ENCODE assay signal across 8 cellular contexts in the genomic region with DNA sequence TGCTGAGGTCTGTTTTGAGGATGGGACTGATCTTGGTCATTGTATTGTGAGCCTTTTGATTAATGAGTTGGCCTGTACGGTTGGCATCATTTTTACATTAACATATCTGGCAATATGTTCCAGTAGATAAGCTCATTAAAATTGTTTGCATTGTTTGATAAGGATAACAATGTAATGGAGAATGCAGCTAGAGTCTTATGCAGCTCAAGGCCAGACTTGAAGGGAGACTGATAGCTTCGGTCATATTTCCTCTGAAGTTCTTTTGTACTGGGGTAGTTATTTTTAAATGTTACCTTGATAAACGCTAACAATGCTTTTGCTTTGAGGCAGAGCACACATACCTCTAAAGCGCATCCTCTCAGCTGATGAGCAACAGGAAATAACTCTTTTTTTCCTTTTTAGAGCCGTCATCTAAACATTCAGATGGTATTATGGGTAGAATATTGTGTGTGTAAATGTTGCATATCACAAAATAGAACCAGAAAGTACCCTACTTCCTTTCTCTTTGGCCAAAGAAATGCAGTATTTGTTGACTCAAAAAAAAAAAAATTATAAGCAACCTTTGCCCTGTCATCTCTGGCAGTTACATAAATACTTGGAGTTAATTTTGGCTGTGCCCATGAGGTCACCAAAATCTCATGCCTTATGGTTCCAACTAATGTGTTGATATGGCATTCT. TPM values are rescaled to one million over a fixed set of nuclear protein-coding genes. Genes with fewer than 3 reads are reported as not detected.
DNase-seq lines count a peak whose midpoint lies in the region; ATAC-seq and TF ChIP-seq lines count a peak whose summit lies in the region.

No MANE protein-coding gene starts in this region.

- H3K79me2 ChIP-seq in SK-N-SH (ENCODE audit: insufficient read depth) (peaks cover 36% of the 10 kb centered on the region), trophoblast cell (ENCODE audit: control insufficient read depth, insufficient read depth, low read length, poor library complexity) (no peaks in the 10 kb centered on the region)

- peak overlapping the region; percentile 79 to 84 for H3K27ac ChIP-seq in SK-N-SH (ENCODE audit: low read depth in 2 of 2, low read length in 1 of 2)
- no peak overlapping the region for H3K27ac ChIP-seq in trophoblast cell (ENCODE audit: low read depth, low read length)

- H3K18ac ChIP-seq in trophoblast cell (ENCODE audit: low read length): no peak overlapping the region

- H3K9ac ChIP-seq in SK-N-SH (peak overlapping the region; percentile 81; the same call in 1 of the 2 replicates), trophoblast cell (ENCODE audit: low read length) (no peak overlapping the region)

- ATAC-seq in activated CD4-positive, alpha-beta T cell treated with anti-CD3 and anti-CD28 coated beads for 36 hours: peak; percentile 52
- no peak for ATAC-seq in GM21576 (IDR thresholded peaks at IDR 0.05; ENCODE audit: unreplicated experiment)

- peaks cover 2% of the 10 kb centered on the region for H3K79me1 ChIP-seq in trophoblast cell (ENCODE audit: low read length)

- H3K4me1 ChIP-seq in SK-N-SH (ENCODE audit: control insufficient read depth in 1 of 2, insufficient read depth in 2 of 2, low read depth in 1 of 2, low read length in 1 of 2) (peaks cover 20 to 25% of the 10 kb centered on the region in 2 experiments; a peak in 3 of 4 replicates), trophoblast cell (ENCODE audit: control insufficient read depth in 1 of 2, insufficient read depth in 2 of 2, low read length in 2 of 2) (no peaks in the 10 kb centered on the region)

- H2BK5ac ChIP-seq in trophoblast cell (ENCODE audit: low read depth, low read length, poor library complexity): no peak overlapping the region

- H4K20me1 ChIP-seq in SK-N-SH (ENCODE audit: insufficient read depth): no peaks in the 10 kb centered on the region

- H3K27ac Mint-ChIP-seq in activated CD4-positive, alpha-beta T cell treated with anti-CD3 and anti-CD28 coated beads for 36 hours: peak overlapping the region; percentile 98

- no peaks in the 10 kb centered on the region for H3F3A ChIP-seq in SK-N-SH (replicated peaks; ENCODE audit: insufficient read depth)

- peak overlapping the region; percentile 87 for H2AFZ ChIP-seq in SK-N-SH (ENCODE audit: low read depth)
- no peak overlapping the region for H2AFZ ChIP-seq in trophoblast cell (ENCODE audit: insufficient read depth, low read length, poor library complexity)

- no peak overlapping the region for H2BK120ac ChIP-seq in trophoblast cell (ENCODE audit: insufficient read depth, low read length, poor library complexity)

- H3K4me3 Mint-ChIP-seq in activated CD4-positive, alpha-beta T cell treated with anti-CD3 and anti-CD28 coated beads for 36 hours: peak overlapping the region; percentile 97

- no peak overlapping the region for H3K4ac ChIP-seq in trophoblast cell (ENCODE audit: low read depth, low read length)

- H3K14ac ChIP-seq in trophoblast cell (ENCODE audit: low read length): no peak overlapping the region

- H4K12ac ChIP-seq in trophoblast cell (ENCODE audit: low read depth, low read length): no peak overlapping the region

- H3K4me2 ChIP-seq in SK-N-SH (peak overlapping the region; percentile 96), trophoblast cell (ENCODE audit: low read length) (peak overlapping the region; percentile 76)

- no peak for TF ChIP-seq RAD21 in SK-N-SH (IDR thresholded peaks at IDR 0.05; ENCODE audit: low read length)

- TF ChIP-seq POLR2A in erythroblast (IDR thresholded peaks at IDR 0.05; ENCODE audit: low read length): peak; percentile 39

- POLR2A ChIA-PET in activated CD4-positive, alpha-beta T cell treated with anti-CD3 and anti-CD28 coated beads for 36 hours (lab: Charles Lee): interaction anchor here (0.7 to 1.2 kb wide), 5 partner anchors 9 to 1786 kb away, joined by 3 to 7 read pairs (median 4); a partner anchor contains a TSS
- POLR2A ChIA-PET in SK-N-SH (lab: Yijun Ruan, JAX): interaction anchor here (1.0 to 2.1 kb wide), 3 partner anchors 8 to 101 kb away, joined by 3 to 13 read pairs (median 6); no protein-coding TSS in a partner anchor

- H2BK12ac ChIP-seq in trophoblast cell (ENCODE audit: low read length): no peak overlapping the region

- H3K9me3 Mint-ChIP-seq in activated CD4-positive, alpha-beta T cell treated with anti-CD3 and anti-CD28 coated beads for 36 hours (ENCODE audit: low read depth): no peaks in the 10 kb centered on the region

- H3K27me3 Mint-ChIP-seq in activated CD4-positive, alpha-beta T cell treated with anti-CD3 and anti-CD28 coated beads for 36 hours: no peaks in the 10 kb centered on the region

- peak; percentile 23 for DNase-seq in activated CD4-positive, alpha-beta T cell treated with anti-CD3 and anti-CD28 coated beads for 36 hours
- DNase-seq in activated CD4-positive, alpha-beta T cell treated with anti-CD3 and anti-CD28 coated beads, Interleukin-2, amount 50 U/mL, for 1 hour: no peak
- no peak for DNase-seq in SK-N-SH
- peak; percentile 79 to 89 for DNase-seq in erythroblast (lab: John Stamatoyannopoulos, UW)
- peak in 1 of 2 donors; percentile 17 for DNase-seq in trophoblast cell
- no peak for DNase-seq in activated effector memory CD4-positive, alpha-beta T cell treated with Interleukin-2 at 50 U/mL for 16 hours
- DNase-seq in activated gamma-delta T cell treated with Interleukin-2 at 50 U/mL for 16 hours: no peak

- no peak overlapping the region for H4K8ac ChIP-seq in trophoblast cell (ENCODE audit: low read depth, low read length)

- peaks cover 2% of the 10 kb centered on the region for H3K36me3 Mint-ChIP-seq in activated CD4-positive, alpha-beta T cell treated with anti-CD3 and anti-CD28 coated beads for 36 hours (ENCODE audit: low read depth)

- TF ChIP-seq CTCF in SK-N-SH (IDR thresholded peaks at IDR 0.05): no peak

- CTCF ChIA-PET in activated CD4-positive, alpha-beta T cell treated with anti-CD3 and anti-CD28 coated beads for 36 hours (lab: Charles Lee): interaction anchor here (5.4 kb wide), 1 partner anchor 14 kb away, joined by 72 read pairs; no protein-coding TSS in a partner anchor
- CTCF ChIA-PET in SK-N-SH (lab: Yijun Ruan, JAX): interaction anchor here (0.7 to 3.8 kb wide), 7 partner anchors 13 to 102 kb away, joined by 3 to 18 read pairs (median 5); no protein-coding TSS in a partner anchor

- H3K36me3 ChIP-seq in SK-N-SH (replicated peaks in 1 of 2; ENCODE audit: control insufficient read depth in 1 of 2, insufficient read depth in 2 of 2, low read length in 1 of 2): no peaks in the 10 kb centered on the region
- no peaks in the 10 kb centered on the region for H3K36me3 ChIP-seq in trophoblast cell (ENCODE audit: control insufficient read depth in 1 of 2, insufficient read depth in 2 of 2, low read length in 2 of 2)

- H3K27me3 ChIP-seq in SK-N-SH (ENCODE audit: insufficient read depth) (no peaks in the 10 kb centered on the region), trophoblast cell (ENCODE audit: insufficient read depth, low read length) (no peaks in the 10 kb centered on the region)

- H3K4me1 Mint-ChIP-seq in activated CD4-positive, alpha-beta T cell treated with anti-CD3 and anti-CD28 coated beads for 36 hours: peaks cover 70% of the 10 kb centered on the region

- H4K91ac ChIP-seq in trophoblast cell (ENCODE audit: low read depth, low read length): no peak overlapping the region

- H3K9me2 ChIP-seq in SK-N-SH: no peaks in the 10 kb centered on the region

- intact Hi-C loops in activated CD4-positive, alpha-beta T cell treated with anti-CD3 and anti-CD28 coated beads for 36 hours (cut with DNase I, micrococcal nuclease): loop anchor here (1.0 to 5.0 kb wide), 11 partner anchors 8 to 1025 kb away; a partner anchor contains a TSS

- no peak overlapping the region for H3K23ac ChIP-seq in trophoblast cell (ENCODE audit: low read length)

- WGBS in SK-N-SH (ENCODE audit: low lambda C conversion rate): 33% methylated on average over 5 of the region's 5 CpGs
- no CpG with 5 or more reads among the region's 5 CpGs for WGBS in trophoblast cell (ENCODE audit: extremely low coverage, insufficient coverage, insufficient read length)

- H2AK5ac ChIP-seq in trophoblast cell (ENCODE audit: low read length): no peak overlapping the region

- H3K4me3 ChIP-seq in SK-N-SH (ENCODE audit: low read depth in 2 of 2, low read length in 1 of 2) (peak overlapping the region; percentile 67 to 99), trophoblast cell (ENCODE audit: low read depth, low read length) (no peak overlapping the region)

- H3K9me3 ChIP-seq in SK-N-SH (no peaks in the 10 kb centered on the region), trophoblast cell (ENCODE audit: insufficient read depth, low read depth, low read length) (no peaks in the 10 kb centered on the region)

- TF ChIP-seq EP300 in SK-N-SH (IDR thresholded peaks at IDR 0.05; ENCODE audit: borderline replicate concordance in 1 of 2, low read depth in 1 of 2, low read length in 1 of 2): no peak

TF ChIP-seq in SK-N-SH, 30 proteins besides CTCF, POLR2A, EP300 and RAD21:
- no peak for TF ChIP-seq TCF12 (IDR thresholded peaks at IDR 0.05)
- no peak for TF ChIP-seq TAF1 (IDR thresholded peaks at IDR 0.05; ENCODE audit: borderline replicate concordance, low read depth, low read length)
- TF ChIP-seq NFIC (IDR thresholded peaks at IDR 0.05; ENCODE audit: borderline replicate concordance): no peak
- TF ChIP-seq GATA2 (CRISPR knock-in tag; IDR thresholded peaks at IDR 0.05): peak; percentile 52; the same call in 1 of the 2 replicates
- TF ChIP-seq FOXM1 (IDR thresholded peaks at IDR 0.05; ENCODE audit: low read depth): no peak
- peak; percentile 86 for TF ChIP-seq RCOR1 (IDR thresholded peaks at IDR 0.05; ENCODE audit: low read length)
- TF ChIP-seq FOXJ3 (CRISPR knock-in tag; IDR thresholded peaks at IDR 0.05): no peak
- TF ChIP-seq EZH2phosphoT487 (IDR thresholded peaks at IDR 0.05; ENCODE audit: borderline replicate concordance, low read depth): no peak
- no peak for TF ChIP-seq TEAD4 (IDR thresholded peaks at IDR 0.05; ENCODE audit: borderline replicate concordance, insufficient read depth)
- TF ChIP-seq SIN3A (IDR thresholded peaks at IDR 0.05; ENCODE audit: borderline replicate concordance, low read depth, low read length): no peak
- TF ChIP-seq ELF1 (IDR thresholded peaks at IDR 0.05): no peak
- no peak for TF ChIP-seq SMC3 (IDR thresholded peaks at IDR 0.05; ENCODE audit: low read depth, low read length)
- no peak for TF ChIP-seq RFX5 (IDR thresholded peaks at IDR 0.05; ENCODE audit: low read length)
- TF ChIP-seq JUND (IDR thresholded peaks at IDR 0.05): no peak
- no peak for TF ChIP-seq MXI1 (IDR thresholded peaks at IDR 0.05; ENCODE audit: low read depth, low read length)
- no peak for TF ChIP-seq FOSL2 (IDR thresholded peaks at IDR 0.05; ENCODE audit: borderline replicate concordance, low read depth)
- no peak for TF ChIP-seq MEF2A (IDR thresholded peaks at IDR 0.05; ENCODE audit: borderline replicate concordance, low read depth)

RNA-seq across cellular contexts. Expression of a gene that starts 1.3 kb away (rescaled TPM):
- 10 to 100 TPM; 59.4 to 83.8 TPM for total RNA-seq in activated CD4-positive, alpha-beta T cell treated with anti-CD3 and anti-CD28 coated beads for 36 hours
- 11.5 and 14.1 TPM in 2 replicates for polyA plus RNA-seq in SK-N-SH (2012; rRNA removed)
- polyA plus RNA-seq in SK-N-SH (2012; cell fraction: cytosol; rRNA removed): 13.3 and 17.5 TPM in 2 replicates
- polyA plus RNA-seq in SK-N-SH (2012; cell fraction: nucleus; rRNA removed): 8.0 and 9.7 TPM in 2 replicates
- 10.8 and 11.0 TPM in 2 replicates for polyA plus RNA-seq in trophoblast cell (2013)

Comparison
In these comparisons a context has a peak if more than half of its experiments do, and no peak if none do; other contexts are left out.
1. DNase-seq: peak in activated CD4-positive, alpha-beta T cell treated with anti-CD3 and anti-CD28 coated beads for 36 hours (single experiment) and erythroblast (2 of 2); none in activated CD4-positive, alpha-beta T cell treated with anti-CD3 and anti-CD28 coated beads, Interleukin-2, amount 50 U/mL, for 1 hour (single experiment), SK-N-SH (single experiment), activated effector memory CD4-positive, alpha-beta T cell treated with Interleukin-2 at 50 U/mL for 16 hours (single experiment) and activated gamma-delta T cell treated with Interleukin-2 at 50 U/mL for 16 hours (single experiment).